Comparison of ENCODE assay signal across 27 cellular contexts in the genomic region with DNA sequence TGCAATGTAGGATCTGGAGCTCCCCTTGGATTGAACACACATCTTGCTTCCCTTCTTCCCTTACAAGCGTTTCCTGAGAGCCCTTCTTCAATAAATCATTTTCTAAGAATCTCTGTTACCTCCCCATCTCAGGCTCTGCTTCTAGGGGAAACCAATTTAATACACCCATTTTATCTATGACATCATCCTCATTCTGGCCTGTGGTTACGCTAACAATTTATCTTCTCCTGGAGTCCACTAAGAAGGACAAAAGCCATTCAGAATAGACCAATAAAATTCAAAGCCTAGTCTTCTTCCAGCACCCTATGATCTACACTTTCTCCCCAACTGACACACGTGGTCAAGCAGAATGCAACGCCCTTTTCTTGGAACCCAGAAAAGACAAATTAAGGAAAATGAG.
DNase-seq lines count a peak whose midpoint lies in the region; ATAC-seq, FAIRE-seq and TF ChIP-seq lines count a peak whose summit lies in the region.
"Had no signal": no experiment of that assay in that cellular context is flagged by ENCODE, and none has a peak within 500 bp of the region (broad histone marks: within the 10 kb centered on the region; RNA-seq: fewer than 3 reads in every experiment).

No MANE protein-coding gene starts in this region.

- no peak for ATAC-seq in HepG2
- no peak for ATAC-seq in right lobe of liver
- no peak for ATAC-seq in GM19351 (IDR thresholded peaks at IDR 0.05; ENCODE audit: unreplicated experiment)

- DNase-seq in NCI-H748 (lab: John Stamatoyannopoulos, UW; ENCODE audit: unreplicated experiment), result peak; percentile 34
- DNase-seq in NCI-H748 treated with DMSO at 0.1 percent for 48 hours (lab: John Stamatoyannopoulos, UW), result no peak
- DNase-seq in HepG2 (ENCODE audit: low spot score), result no peak
- no peak for DNase-seq in right lobe of liver
- DNase-seq in NCI-H69 (lab: John Stamatoyannopoulos, UW), result peak; percentile 81
- DNase-seq in mesendoderm, result no peak
- no peak for DNase-seq in GM10248 (ENCODE audit: extremely low spot score)
- DNase-seq: 8988T; ACHN; BE2C; C1 segment of cervical spinal cord; CD4-positive, alpha-beta memory T cell; CD4-positive, CD25-positive, alpha-beta regulatory T cell; CD8-positive, alpha-beta memory T cell; COR-L47; DMS 273 treated with DMSO at 0.1 percent for 48 hours; DMS153; DMS53; DMS79; DND-41; EL; GDM1 had no signal

- H3K79me2 ChIP-seq in HepG2 (ENCODE audit: insufficient read depth, low read length) (no peaks in the 10 kb centered on the region), mesendoderm (ENCODE audit: control insufficient read depth, insufficient read depth, low read length) (no peaks in the 10 kb centered on the region)

- no peak overlapping the region for H2BK15ac ChIP-seq in mesendoderm (replicated peaks; ENCODE audit: low read depth)

- 95% methylated on average over 4 of the region's 4 CpGs for WGBS in HepG2 (ENCODE audit: low lambda C conversion rate)
- WGBS in right lobe of liver (ENCODE audit: insufficient coverage, low coverage, low lambda C conversion rate, missing lambda C conversion rate), result 71% methylated on average over 4 of the region's 4 CpGs
- no CpG with 5 or more reads among the region's 4 CpGs for WGBS in mesendoderm (ENCODE audit: extremely low coverage, insufficient coverage, low lambda C conversion rate)

- no peak overlapping the region for H3K23ac ChIP-seq in mesendoderm (ENCODE audit: low read length)

- no peak overlapping the region for H3K56ac ChIP-seq in mesendoderm (ENCODE audit: low read length)

- no peak overlapping the region for H4K8ac ChIP-seq in mesendoderm (ENCODE audit: low read depth, low read length)

- no peak overlapping the region for H3K4ac ChIP-seq in mesendoderm (ENCODE audit: low read depth, low read length)

- H3K9ac ChIP-seq in HepG2 (ENCODE audit: insufficient read depth, low read depth, low read length), result no peak overlapping the region
- H3K9ac ChIP-seq in mesendoderm (ENCODE audit: low read length), result no peak overlapping the region
- H3K9ac ChIP-seq: BLaER1 had no signal

- H3K79me1 ChIP-seq in mesendoderm (ENCODE audit: low read length), result no peaks in the 10 kb centered on the region

- peak overlapping the region; percentile 24 for H2AK5ac ChIP-seq in mesendoderm (ENCODE audit: low read length)

- no peak overlapping the region for H2BK5ac ChIP-seq in mesendoderm (ENCODE audit: low read length)

- no peak overlapping the region for H3K4me3 ChIP-seq in HepG2 (replicated peaks in 1 of 3; ENCODE audit: insufficient read depth in 1 of 3, low read depth in 2 of 3, low read length in 3 of 3)
- no peak overlapping the region for H3K4me3 ChIP-seq in right lobe of liver
- H3K4me3 ChIP-seq in mesendoderm (ENCODE audit: low read length), result no peak overlapping the region
- H3K4me3 ChIP-seq: BLaER1 had no signal

- no peak for TF ChIP-seq RAD21 in HepG2 (CRISPR knock-in tag; IDR thresholded peaks at IDR 0.05)

- no peaks in the 10 kb centered on the region for H4K20me1 ChIP-seq in HepG2 (ENCODE audit: insufficient read depth, low read length)
- H4K20me1 ChIP-seq: BLaER1 had no signal

- no peaks in the 10 kb centered on the region for H3K36me3 ChIP-seq in HepG2 (replicated peaks in 1 of 2; ENCODE audit: control insufficient read depth in 1 of 2, insufficient read depth in 2 of 2, low read length in 2 of 2)
- H3K36me3 ChIP-seq in right lobe of liver, result no peaks in the 10 kb centered on the region
- no peaks in the 10 kb centered on the region for H3K36me3 ChIP-seq in mesendoderm (ENCODE audit: control insufficient read depth, insufficient read depth, low read length)
- H3K36me3 ChIP-seq: BE2C, BLaER1 had no signal

- H3K9me3 ChIP-seq in HepG2 (ENCODE audit: low read length) (no peaks in the 10 kb centered on the region), right lobe of liver (no peaks in the 10 kb centered on the region)
- H3K9me3 ChIP-seq: BE2C, BLaER1 had no signal

- H3K18ac ChIP-seq in mesendoderm (ENCODE audit: low read length), result no peak overlapping the region

- intact Hi-C loops in HepG2 (cut with micrococcal nuclease; ENCODE audit: unreplicated experiment) (loop anchor here (5.0 to 10.0 kb wide), 2 partner anchors 207 to 410 kb away; no protein-coding TSS in a partner anchor), right lobe of liver (cut with DNase I) (no loop called here)

- TF ChIP-seq EP300 in HepG2 (IDR thresholded peaks at IDR 0.05; ENCODE audit: low read depth in 2 of 2, low read length in 2 of 2) (no peak), HepG2 (CRISPR knock-in tag; IDR thresholded peaks at IDR 0.05; ENCODE audit: borderline replicate concordance) (no peak)

- TF ChIP-seq POLR2A in HepG2 (IDR thresholded peaks at IDR 0.05; ENCODE audit: insufficient read depth in 1 of 2, low read depth in 2 of 2, low read length in 2 of 2), result no peak
- TF ChIP-seq POLR2A in right lobe of liver (IDR thresholded peaks at IDR 0.05), result no peak

- H3K27ac ChIP-seq in HepG2 (ENCODE audit: extremely low read length, insufficient read depth, low read length) (no peak overlapping the region), right lobe of liver (no peak overlapping the region), mesendoderm (ENCODE audit: low read depth, low read length) (no peak overlapping the region)
- H3K27ac ChIP-seq: BLaER1 had no signal

- no peak overlapping the region for H4K5ac ChIP-seq in mesendoderm (ENCODE audit: low read length)

- BruUV-seq in HepG2 (replicated peaks; lab: Mats Ljungman, UMichigan), result no TSS peak

- H3K27me3 ChIP-seq in HepG2 (ENCODE audit: control insufficient read depth in 1 of 2, insufficient read depth in 2 of 2, low read length in 2 of 2), result no peaks in the 10 kb centered on the region
- no peaks in the 10 kb centered on the region for H3K27me3 ChIP-seq in right lobe of liver
- H3K27me3 ChIP-seq in mesendoderm (ENCODE audit: insufficient read depth, low read length, poor library complexity), result no peaks in the 10 kb centered on the region
- H3K27me3 ChIP-seq: BE2C, BLaER1 had no signal

- CTCF ChIA-PET in HepG2 (lab: Yijun Ruan, JAX; ENCODE audit: low intra/inter-chr PET ratio, low total read pairs) (no interaction called here), GM10248 (lab: Yijun Ruan, JAX) (interaction anchor here (1.0 to 1.6 kb wide), 2 partner anchors 21 to 52 kb away, joined by 3 to 4 read pairs; no protein-coding TSS in a partner anchor)

- no peaks in the 10 kb centered on the region; the same call in 1 of the 2 replicates for H3K4me1 ChIP-seq in HepG2 (ENCODE audit: insufficient read depth, low read length)
- no peaks in the 10 kb centered on the region for H3K4me1 ChIP-seq in right lobe of liver
- peaks cover 7% of the 10 kb centered on the region for H3K4me1 ChIP-seq in mesendoderm (ENCODE audit: control insufficient read depth, low read depth, low read length)
- H3K4me1 ChIP-seq: BLaER1 had no signal

- in situ Hi-C loops in HepG2 (cut with HindIII; ENCODE audit: extremely low pct_ligation_motif_present, low pct_unique_long_range_greater_than_20kb), result no loop called here

- H3K4me2 ChIP-seq in HepG2 (ENCODE audit: low read depth, low read length) (no peak overlapping the region), mesendoderm (ENCODE audit: low read length) (no peak overlapping the region)
- H3K4me2 ChIP-seq: BLaER1 had no signal

- TF ChIP-seq CTCF in HepG2 (CRISPR knock-in tag; IDR thresholded peaks at IDR 0.05), result no peak
- no peak for TF ChIP-seq CTCF in right lobe of liver (IDR thresholded peaks at IDR 0.05)
- TF ChIP-seq CTCF in GM10248 (IDR thresholded peaks at IDR 0.05; ENCODE audit: control extremely low read depth, extremely low read depth, low read depth, missing control alignments), result no peak

- H2BK120ac ChIP-seq in mesendoderm (ENCODE audit: low read depth, low read length), result no peak overlapping the region

- POLR2A ChIA-PET in HepG2 (lab: Yijun Ruan, JAX) (no interaction called here), GM10248 (lab: Yijun Ruan, JAX) (no interaction called here)

- no peak overlapping the region for H2AFZ ChIP-seq in HepG2 (ENCODE audit: low read length)

- FAIRE-seq in HepG2 (lab: Jason Lieb, UNC), result no peak
- FAIRE-seq: A204.1, GM12891, GM19239 had no signal

TF ChIP-seq in HepG2, 621 proteins besides CTCF, POLR2A, EP300 and RAD21:
- TF ChIP-seq CREB1 (IDR thresholded peaks at IDR 0.05) (peak; percentile 47; the same call in 1 of the 2 replicates), CREB1 (CRISPR knock-in tag; IDR thresholded peaks at IDR 0.05) (no peak), SCMH1 (CRISPR knock-in tag; IDR thresholded peaks at IDR 0.05; ENCODE audit: borderline replicate concordance) (no peak), ATF7 (IDR thresholded peaks at IDR 0.05) (peak; percentile 96), ATF7 (CRISPR knock-in tag; IDR thresholded peaks at IDR 0.05) (no peak)

Comparison
In these comparisons a context has a peak if more than half of its experiments do, and no peak if none do; other contexts are left out.
1. DNase-seq: peak in NCI-H748 (single experiment) and NCI-H69 (single experiment); none in NCI-H748 treated with DMSO at 0.1 percent for 48 hours (single experiment), HepG2 (single experiment), right lobe of liver (0 of 3), mesendoderm (single experiment) and GM10248 (single experiment).